ENCODE assay signal across 22 cellular contexts in genomic region chr19:18796239-18796638, GRCh38. TPM values are rescaled to one million over a fixed set of nuclear protein-coding genes. Genes with fewer than 3 reads are reported as not detected.
"Had no signal": no experiment of that assay in that cellular context is flagged by ENCODE, and none has a peak within 500 bp of the region (broad histone marks: within the 10 kb centered on the region; RNA-seq: fewer than 3 reads in every experiment).

No MANE protein-coding gene starts in this region.

- ATAC-seq: activated CD8-positive, alpha-beta T cell treated with anti-CD3 and anti-CD28 coated beads for 36 hours; effector memory CD8-positive, alpha-beta T cell; left colon had no signal

- H3K4me3 ChIP-seq: adrenal gland, cardiac muscle cell, lower lobe of right lung, thyroid gland had no signal

- H3K36me3 ChIP-seq: adrenal gland, cardiac muscle cell, lower lobe of right lung, thyroid gland had no signal

- H3K9me3 ChIP-seq: adrenal gland, lower lobe of right lung, thyroid gland had no signal

- H3K4me3 Mint-ChIP-seq: activated B cell treated with CpG ODN at 0.5 μM for 24 hours; activated CD4-positive, alpha-beta T cell treated with anti-CD3 and anti-CD28 coated beads, Interleukin-2, amount 10 ng/mL, durations not matched to agents 24 days and 14 days; activated CD8-positive, alpha-beta T cell treated with anti-CD3 and anti-CD28 coated beads for 36 hours; dendritic cell treated with granulocyte-macrophage colony-stimulating factor and Interleukin-4, amounts not matched to agents 40 ng/mL and 50 ng/mL, for 4 days; effector memory CD8-positive, alpha-beta T cell; nephron; T-helper 2 cell treated with Interferon-gamma antibody and Interleukin-4, amounts not matched to agents 5 μg/mL and 100 μg/mL, for 36 hours had no signal

- H3K4me1 Mint-ChIP-seq: activated B cell treated with CpG ODN at 0.5 μM for 24 hours; activated CD4-positive, alpha-beta T cell treated with anti-CD3 and anti-CD28 coated beads, Interleukin-2, amount 10 ng/mL, durations not matched to agents 24 days and 14 days; nephron had no signal

- DNase-seq: activated B cell treated with CpG ODN at 0.5 μM for 24 hours; activated CD4-positive, alpha-beta T cell treated with anti-CD3 and anti-CD28 coated beads, Interleukin-2, amount 10 ng/mL, durations not matched to agents 24 days and 14 days; activated effector memory CD4-positive, alpha-beta T cell treated with Interleukin-2 at 50 U/mL for 16 hours; activated naive CD4-positive, alpha-beta T cell treated with anti-CD3 and anti-CD28 coated beads, Interleukin-2, amount 50 U/mL, for 16 hours; activated T-cell treated with anti-CD3 and anti-CD28 coated beads, Interleukin-2, amount 50 U/mL, for 1 hour; adrenal gland; effector memory CD8-positive, alpha-beta T cell; left colon; lower lobe of right lung; retina; stimulated activated CD4-positive, alpha-beta T cell treated with anti-CD3 and anti-CD28 coated beads, Interleukin-12 subunit alpha, Interleukin-12 subunit beta, amount 100 ng/mL, for 4 hours; stimulated activated CD4-positive, alpha-beta T cell treated with anti-CD3 and anti-CD28 coated beads, Interleukin-1b, Interleukin-23, amount 100 ng/mL, for 48 hours; stimulated activated CD8-positive, alpha-beta memory T cell treated with anti-CD3 and anti-CD28 coated beads, Interleukin-4, amount 100 ng/mL, for 48 hours; stimulated activated naive CD4-positive, alpha-beta T cell treated with Interleukin-2 at 50 U/mL for 16 hours; thyroid gland had no signal

- H3K27ac Mint-ChIP-seq: activated B cell treated with CpG ODN at 0.5 μM for 24 hours; activated CD4-positive, alpha-beta T cell treated with anti-CD3 and anti-CD28 coated beads, Interleukin-2, amount 10 ng/mL, durations not matched to agents 24 days and 14 days; activated CD8-positive, alpha-beta T cell treated with anti-CD3 and anti-CD28 coated beads for 36 hours; dendritic cell treated with granulocyte-macrophage colony-stimulating factor and Interleukin-4, amounts not matched to agents 40 ng/mL and 50 ng/mL, for 4 days; effector memory CD8-positive, alpha-beta T cell; nephron; T-helper 2 cell treated with Interferon-gamma antibody and Interleukin-4, amounts not matched to agents 5 μg/mL and 100 μg/mL, for 36 hours had no signal

- H3K4me1 ChIP-seq: adrenal gland, thyroid gland had no signal

- H3K9me3 Mint-ChIP-seq: activated B cell treated with CpG ODN at 0.5 μM for 24 hours; activated CD4-positive, alpha-beta T cell treated with anti-CD3 and anti-CD28 coated beads, Interleukin-2, amount 10 ng/mL, durations not matched to agents 24 days and 14 days; activated CD8-positive, alpha-beta T cell treated with anti-CD3 and anti-CD28 coated beads for 36 hours; dendritic cell treated with granulocyte-macrophage colony-stimulating factor and Interleukin-4, amounts not matched to agents 40 ng/mL and 50 ng/mL, for 4 days; effector memory CD8-positive, alpha-beta T cell; nephron; T-helper 2 cell treated with Interferon-gamma antibody and Interleukin-4, amounts not matched to agents 5 μg/mL and 100 μg/mL, for 36 hours had no signal

- FAIRE-seq: islet of Langerhans had no signal

- H3K27ac ChIP-seq: adrenal gland, cardiac muscle cell, lower lobe of right lung, thyroid gland had no signal

RNA-seq across cellular contexts. Expression of gene COMP, which starts 5.1 kb away (rescaled TPM):
- total RNA-seq: activated CD4-positive, alpha-beta T cell treated with anti-CD3 and anti-CD28 coated beads, Interleukin-2, amount 10 ng/mL, durations not matched to agents 24 days and 14 days; activated CD8-positive, alpha-beta T cell treated with anti-CD3 and anti-CD28 coated beads for 36 hours; glomerular endothelial cell; left colon had no signal
